18 cellular contexts compared by ENCODE assay signal in the genomic region with DNA sequence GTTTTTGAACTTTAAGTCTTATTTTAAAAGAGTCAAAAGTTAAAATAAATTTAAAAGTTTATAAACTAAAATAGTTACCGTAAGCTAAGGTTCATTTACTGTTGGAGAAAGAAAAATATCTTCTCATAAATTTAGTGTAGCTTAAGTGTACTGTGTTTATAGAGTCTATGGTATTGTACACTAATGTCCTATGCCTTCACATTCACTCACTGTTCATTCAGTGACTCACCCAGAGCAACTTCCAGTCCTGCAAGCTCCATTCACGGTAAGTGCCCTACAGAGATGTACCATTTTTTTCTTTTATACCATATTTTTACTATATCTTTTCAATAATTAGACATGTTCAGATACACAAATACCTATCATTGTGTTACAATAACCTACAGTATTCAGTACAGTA.
"Had no signal": no experiment of that assay in that cellular context is flagged by ENCODE, and none has a peak within 500 bp of the region (broad histone marks: within the 10 kb centered on the region; RNA-seq: fewer than 3 reads in every experiment).

No MANE protein-coding gene starts in this region.

- H3K27me3 Mint-ChIP-seq: activated CD4-positive, alpha-beta T cell treated with anti-CD3 and anti-CD28 coated beads, Interleukin-2, amount 10 ng/mL, durations not matched to agents 7 days and 5 days; activated T-cell treated with anti-CD3 and anti-CD28 coated beads, Interleukin-2, amount 50 U/mL, for 24 hours; effector memory CD8-positive, alpha-beta T cell; natural killer cell treated with Interleukin-12 subunit alpha and Interleukin-12 subunit beta and Interleukin-15 and Interleukin-18, amount 100 ng/mL, for 72 hours; stimulated activated naive CD8-positive, alpha-beta T cell treated with anti-CD3 and anti-CD28 coated beads, Interleukin-15, Interleukin-2, amounts not matched to agents 100 ng/mL and 50 ng/mL, for 24 hours had no signal

- H3K4me3 ChIP-seq: lower lobe of right lung, pancreas, sigmoid colon had no signal

- DNase-seq: activated CD4-positive, alpha-beta T cell treated with anti-CD3 and anti-CD28 coated beads, Interleukin-2, amount 10 ng/mL, durations not matched to agents 7 days and 5 days; activated CD8-positive, alpha-beta T cell treated with anti-CD3 and anti-CD28 coated beads, Interleukin-2, amount 10 ng/mL, durations not matched to agents 7 days and 5 days; activated naive CD4-positive, alpha-beta T cell treated with anti-CD3 and anti-CD28 coated beads for 36 hours; activated T-cell treated with anti-CD3 and anti-CD28 coated beads, Interleukin-2, amount 50 U/mL, for 24 hours; anterior cingulate cortex; effector memory CD8-positive, alpha-beta T cell; lower lobe of right lung; pancreas; sigmoid colon; stimulated activated CD4-positive, alpha-beta T cell treated with anti-CD3 and anti-CD28 coated beads, Interleukin-1b, Interleukin-23, amount 100 ng/mL, for 48 hours; trophoblast cell had no signal

- H3K36me3 ChIP-seq: lower lobe of right lung, neutrophil, pancreas had no signal

- H3K27ac Mint-ChIP-seq: activated CD4-positive, alpha-beta T cell treated with anti-CD3 and anti-CD28 coated beads, Interleukin-2, amount 10 ng/mL, durations not matched to agents 7 days and 5 days; activated CD8-positive, alpha-beta T cell treated with anti-CD3 and anti-CD28 coated beads, Interleukin-2, amount 10 ng/mL, durations not matched to agents 7 days and 5 days; activated naive CD4-positive, alpha-beta T cell treated with anti-CD3 and anti-CD28 coated beads for 36 hours; activated T-cell treated with anti-CD3 and anti-CD28 coated beads, Interleukin-2, amount 50 U/mL, for 24 hours; activated T-helper 2 cell treated with anti-CD3 and anti-CD28 coated beads, Interferon-gamma antibody, Interleukin-2, Interleukin-4, amounts not matched to agents 10 μg/mL and 5 μg/mL and 100 μg/mL, durations not matched to agents 14 hours and 24 hours and 36 hours; effector memory CD8-positive, alpha-beta T cell; mesothelial cell of epicardium; natural killer cell treated with Interleukin-12 subunit alpha and Interleukin-12 subunit beta and Interleukin-15 and Interleukin-18, amount 100 ng/mL, for 72 hours; stimulated activated naive CD8-positive, alpha-beta T cell treated with anti-CD3 and anti-CD28 coated beads, Interleukin-15, Interleukin-2, amounts not matched to agents 100 ng/mL and 50 ng/mL, for 24 hours; T-helper 1 cell treated with Interleukin-12 subunit alpha and Interleukin-12 subunit beta and Interleukin-4 antibody, amounts not matched to agents 30 μg/mL and 1 μg/mL, for 36 hours had no signal

- H3K27me3 ChIP-seq: neutrophil, pancreas, sigmoid colon had no signal

- H3K9me3 Mint-ChIP-seq: T-helper 1 cell treated with Interleukin-12 subunit alpha and Interleukin-12 subunit beta and Interleukin-4 antibody, amounts not matched to agents 30 μg/mL and 1 μg/mL, for 36 hours had no signal

- H3K27ac ChIP-seq: lower lobe of right lung, neutrophil, pancreas, sigmoid colon had no signal

- H3K36me3 Mint-ChIP-seq: natural killer cell treated with Interleukin-12 subunit alpha and Interleukin-12 subunit beta and Interleukin-15 and Interleukin-18, amount 100 ng/mL, for 72 hours had no signal

- H3K4me3 Mint-ChIP-seq: activated CD4-positive, alpha-beta T cell treated with anti-CD3 and anti-CD28 coated beads, Interleukin-2, amount 10 ng/mL, durations not matched to agents 7 days and 5 days; activated CD8-positive, alpha-beta T cell treated with anti-CD3 and anti-CD28 coated beads, Interleukin-2, amount 10 ng/mL, durations not matched to agents 7 days and 5 days; activated naive CD4-positive, alpha-beta T cell treated with anti-CD3 and anti-CD28 coated beads for 36 hours; activated T-cell treated with anti-CD3 and anti-CD28 coated beads, Interleukin-2, amount 50 U/mL, for 24 hours; effector memory CD8-positive, alpha-beta T cell; mesothelial cell of epicardium; natural killer cell treated with Interleukin-12 subunit alpha and Interleukin-12 subunit beta and Interleukin-15 and Interleukin-18, amount 100 ng/mL, for 72 hours; stimulated activated naive CD8-positive, alpha-beta T cell treated with anti-CD3 and anti-CD28 coated beads, Interleukin-15, Interleukin-2, amounts not matched to agents 100 ng/mL and 50 ng/mL, for 24 hours; T-helper 1 cell treated with Interleukin-12 subunit alpha and Interleukin-12 subunit beta and Interleukin-4 antibody, amounts not matched to agents 30 μg/mL and 1 μg/mL, for 36 hours had no signal

- ATAC-seq: activated CD4-positive, CD25-positive, alpha-beta regulatory T cell treated with anti-CD3 and anti-CD28 coated beads, Interleukin-2, amount 50 U/mL, for 24 hours; activated CD8-positive, alpha-beta T cell treated with anti-CD3 and anti-CD28 coated beads, Interleukin-2, amount 10 ng/mL, durations not matched to agents 7 days and 5 days; effector memory CD8-positive, alpha-beta T cell; lower lobe of right lung; natural killer cell treated with Interleukin-12 subunit alpha and Interleukin-12 subunit beta and Interleukin-15 and Interleukin-18, amount 100 ng/mL, for 72 hours; pancreas had no signal

- H3K4me1 ChIP-seq: lower lobe of right lung, pancreas, sigmoid colon had no signal

- H3K4me1 Mint-ChIP-seq: activated CD4-positive, alpha-beta T cell treated with anti-CD3 and anti-CD28 coated beads, Interleukin-2, amount 10 ng/mL, durations not matched to agents 7 days and 5 days had no signal

- H3K9me3 ChIP-seq: lower lobe of right lung, neutrophil, pancreas, sigmoid colon had no signal
